ENCODE assay signal across 28 cellular contexts in genomic region chr13:61246351-61246750, GRCh38.
"Had no signal": no experiment of that assay in that cellular context is flagged by ENCODE, and none has a peak within 500 bp of the region (broad histone marks: within the 10 kb centered on the region; RNA-seq: fewer than 3 reads in every experiment).

No MANE protein-coding gene starts in this region.

- H3K27ac Mint-ChIP-seq: T-cell had no signal

- H3K9ac ChIP-seq: KMS-11, SK-N-SH had no signal

- H3K36me3 Mint-ChIP-seq: T-cell had no signal

- H3K4me2 ChIP-seq: KMS-11, SK-N-SH had no signal

- H3K27ac ChIP-seq: HL-60, KMS-11, RWPE1 had no signal

- H3K9me2 ChIP-seq: SK-N-SH had no signal

- H3K9me3 ChIP-seq: SK-N-SH had no signal

- ATAC-seq: HepG2, K562, Panc1, PC-3, T-cell had no signal

- H3K27me3 Mint-ChIP-seq: T-cell had no signal

- H3K4me3 Mint-ChIP-seq: T-cell had no signal

- H3K4me1 Mint-ChIP-seq: T-cell had no signal

- DNase-seq: IMR-90, Kasumi-1, MV-4-11, NCI-H1048, NCI-H1105, NCI-H1417 treated with DMSO at 0.1 percent for 48 hours, NCI-H146, NCI-H1694 treated with DMSO at 0.1 percent for 48 hours, NCI-H1930, NCI-H2081, NCI-H2107, NCI-H2171 treated with DMSO at 0.1 percent for 48 hours, NCI-H345, NCI-H446 treated with DMSO at 0.1 percent for 48 hours, NCI-H524, NCI-H526 treated with DMSO at 0.1 percent for 48 hours, NCI-H748 treated with DMSO at 0.1 percent for 48 hours, PC-3, SHP77, SK-N-SH, SW 1271, T-cell had no signal

- H3K4me3 ChIP-seq: K562 had no signal
